ENCODE assay signal across 1 cellular context in genomic region chr14:69483765-69484443, GRCh38.
TF ChIP-seq lines count a peak whose summit lies in the region.

No MANE protein-coding gene starts in this region.

TF ChIP-seq in liver, 16 proteins besides CTCF, POLR2A, EP300 and RAD21 (continued from another document):
- TF ChIP-seq FOXA1 (IDR thresholded peaks at IDR 0.05) (no peak), MAX (IDR thresholded peaks at IDR 0.05) (no peak), SP1 (IDR thresholded peaks at IDR 0.05) (no peak)
